Comparison of ENCODE assay signal across 33 cellular contexts in genomic region chr13:60286707-60287106, GRCh38.
"Had no signal": no experiment of that assay in that cellular context is flagged by ENCODE, and none has a peak within 500 bp of the region (broad histone marks: within the 10 kb centered on the region; RNA-seq: fewer than 3 reads in every experiment).

No MANE protein-coding gene starts in this region.

- DNase-seq: activated CD4-positive, alpha-beta memory T cell treated with anti-CD3 and anti-CD28 coated beads, Interleukin-2, amount 10 ng/mL, durations not matched to agents 7 days and 5 days; activated CD4-positive, alpha-beta T cell treated with anti-CD3 and anti-CD28 coated beads for 1 hour; activated CD4-positive, alpha-beta T cell treated with anti-CD3 and anti-CD28 coated beads for 48 hours; activated CD4-positive, CD25-positive, alpha-beta regulatory T cell; activated CD8-positive, alpha-beta memory T cell treated with anti-CD3 and anti-CD28 coated beads for 24 hours; activated CD8-positive, alpha-beta memory T cell treated with anti-CD3 and anti-CD28 coated beads, Interleukin-2, amount 10 ng/mL, durations not matched to agents 7 days and 5 days; activated CD8-positive, alpha-beta memory T cell treated with anti-CD3 and anti-CD28 coated beads, Interleukin-2, amount 50 U/mL, for 48 hours; activated gamma-delta T cell; activated naive CD4-positive, alpha-beta T cell treated with Interleukin-2 at 50 U/mL for 16 hours; activated naive CD8-positive, alpha-beta T cell treated with anti-CD3 and anti-CD28 coated beads, Interleukin-2, amount 10 ng/mL, durations not matched to agents 7 days and 5 days; activated T-cell treated with anti-CD3 and anti-CD28 coated beads, Interleukin-2, amount 50 U/mL, for 48 hours; amygdala; NCI-H1092 treated with DMSO at 0.1 percent for 48 hours; NCI-H1417; NCI-H146; NCI-H187; NCI-H2029 treated with DMSO at 0.1 percent for 48 hours; NCI-H2107; NCI-H2171; NCI-H510A; NCI-H69; OCI-M1; Right ventricle myocardium superior; SW 1271; T-helper 1 cell; T-helper 2 cell; T-helper 9 cell had no signal

- H3K4me3 Mint-ChIP-seq: activated CD4-positive, alpha-beta memory T cell treated with anti-CD3 and anti-CD28 coated beads, Interleukin-2, amount 10 ng/mL, durations not matched to agents 7 days and 5 days; activated CD8-positive, alpha-beta memory T cell treated with anti-CD3 and anti-CD28 coated beads, Interleukin-2, amount 10 ng/mL, durations not matched to agents 7 days and 5 days; activated naive CD4-positive, alpha-beta T cell treated with anti-CD3 and anti-CD28 coated beads, Interleukin-2, amount 50 U/mL, for 24 hours; activated naive CD8-positive, alpha-beta T cell treated with anti-CD3 and anti-CD28 coated beads, Interleukin-2, amount 10 ng/mL, durations not matched to agents 7 days and 5 days had no signal

- H3K9me3 Mint-ChIP-seq: activated CD4-positive, alpha-beta memory T cell treated with anti-CD3 and anti-CD28 coated beads, Interleukin-2, amount 10 ng/mL, durations not matched to agents 7 days and 5 days; activated naive CD4-positive, alpha-beta T cell treated with anti-CD3 and anti-CD28 coated beads, Interleukin-2, amount 50 U/mL, for 24 hours; activated naive CD8-positive, alpha-beta T cell treated with anti-CD3 and anti-CD28 coated beads, Interleukin-2, amount 10 ng/mL, durations not matched to agents 7 days and 5 days; activated T-helper 2 cell treated with anti-CD3 and anti-CD28 coated beads, Interferon-gamma antibody, Interleukin-2, Interleukin-4, amounts not matched to agents 10 μg/mL and 5 μg/mL and 100 μg/mL, durations not matched to agents 14 hours and 24 hours and 36 hours had no signal

- H3K4me2 ChIP-seq: KMS-11 had no signal

- H3K27ac Mint-ChIP-seq: activated CD4-positive, alpha-beta memory T cell treated with anti-CD3 and anti-CD28 coated beads, Interleukin-2, amount 10 ng/mL, durations not matched to agents 7 days and 5 days; activated CD8-positive, alpha-beta memory T cell treated with anti-CD3 and anti-CD28 coated beads, Interleukin-2, amount 10 ng/mL, durations not matched to agents 7 days and 5 days; activated naive CD8-positive, alpha-beta T cell treated with anti-CD3 and anti-CD28 coated beads, Interleukin-2, amount 10 ng/mL, durations not matched to agents 7 days and 5 days; activated T-helper 2 cell treated with anti-CD3 and anti-CD28 coated beads, Interferon-gamma antibody, Interleukin-2, Interleukin-4, amounts not matched to agents 10 μg/mL and 5 μg/mL and 100 μg/mL, durations not matched to agents 14 hours and 24 hours and 36 hours had no signal

- H3K36me3 Mint-ChIP-seq: activated CD8-positive, alpha-beta memory T cell treated with anti-CD3 and anti-CD28 coated beads, Interleukin-2, amount 10 ng/mL, durations not matched to agents 7 days and 5 days; activated naive CD4-positive, alpha-beta T cell treated with anti-CD3 and anti-CD28 coated beads, Interleukin-2, amount 50 U/mL, for 24 hours; activated naive CD8-positive, alpha-beta T cell treated with anti-CD3 and anti-CD28 coated beads, Interleukin-2, amount 10 ng/mL, durations not matched to agents 7 days and 5 days had no signal

- ATAC-seq: activated CD8-positive, alpha-beta memory T cell treated with anti-CD3 and anti-CD28 coated beads, Interleukin-2, amount 10 ng/mL, durations not matched to agents 7 days and 5 days had no signal

- H3K9ac ChIP-seq: KMS-11 had no signal

- H3K27me3 ChIP-seq: ascending aorta, breast epithelium had no signal

- H3K4me3 ChIP-seq: ascending aorta, breast epithelium had no signal

- H3K4me1 ChIP-seq: ascending aorta, breast epithelium had no signal

- H3K9me3 ChIP-seq: ascending aorta, breast epithelium had no signal

- H3K27ac ChIP-seq: ascending aorta, breast epithelium, KMS-11, VCaP had no signal

- H3K36me3 ChIP-seq: ascending aorta, breast epithelium had no signal

- H3K4me1 Mint-ChIP-seq: activated naive CD4-positive, alpha-beta T cell treated with anti-CD3 and anti-CD28 coated beads, Interleukin-2, amount 50 U/mL, for 24 hours; activated naive CD8-positive, alpha-beta T cell treated with anti-CD3 and anti-CD28 coated beads, Interleukin-2, amount 10 ng/mL, durations not matched to agents 7 days and 5 days had no signal
